ENCODE assay signal across 17 cellular contexts in genomic region chr4:22848332-22848731, GRCh38.
"Had no signal": no experiment of that assay in that cellular context is flagged by ENCODE, and none has a peak within 500 bp of the region (broad histone marks: within the 10 kb centered on the region; RNA-seq: fewer than 3 reads in every experiment).

No MANE protein-coding gene starts in this region.

- H3K36me3 ChIP-seq: esophagus squamous epithelium, gastroesophageal sphincter, neutrophil, sigmoid colon, tibial artery had no signal

- H3K9me3 ChIP-seq: esophagus squamous epithelium, gastroesophageal sphincter, neutrophil, psoas muscle, sigmoid colon, tibial artery had no signal

- H3K27me3 ChIP-seq: esophagus squamous epithelium, gastroesophageal sphincter, neutrophil, sigmoid colon, tibial artery had no signal

- ATAC-seq: gastroesophageal sphincter; left ventricle myocardium superior; naive thymus-derived CD8-positive, alpha-beta T cell; psoas muscle; stimulated activated effector memory CD8-positive, alpha-beta T cell treated with anti-CD3 and anti-CD28 coated beads, Interleukin-12 subunit alpha, Interleukin-12 subunit beta, amount 100 ng/mL, for 72 hours; stimulated activated naive CD8-positive, alpha-beta T cell treated with anti-CD3 and anti-CD28 coated beads, Interleukin-15, Interleukin-2, amounts not matched to agents 100 U/mL and 50 U/mL, for 24 hours had no signal

- H3K27ac ChIP-seq: esophagus squamous epithelium, gastroesophageal sphincter, neutrophil, psoas muscle, sigmoid colon, skin epidermis, tibial artery had no signal

- H3K4me3 ChIP-seq: esophagus squamous epithelium, gastroesophageal sphincter, psoas muscle, sigmoid colon, skin epidermis, tibial artery had no signal

- DNase-seq: esophagus squamous epithelium; foreskin fibroblast; glutamatergic neuron; immature natural killer cell; left ventricle myocardium superior; mesendoderm; naive thymus-derived CD8-positive, alpha-beta T cell; psoas muscle; sigmoid colon; stimulated activated CD4-positive, alpha-beta T cell treated with anti-CD3 and anti-CD28 coated beads, Interleukin-2, amount 100 ng/mL, for 48 hours; stimulated activated CD8-positive, alpha-beta memory T cell treated with anti-CD3 and anti-CD28 coated beads, Interleukin-4, amount 100 ng/mL, for 48 hours; stimulated activated naive CD8-positive, alpha-beta T cell treated with anti-CD3 and anti-CD28 coated beads, Interleukin-15, Interleukin-2, amounts not matched to agents 100 U/mL and 50 U/mL, for 24 hours; tibial artery had no signal

- H3K4me1 ChIP-seq: esophagus squamous epithelium, gastroesophageal sphincter, psoas muscle, sigmoid colon, tibial artery had no signal
